8 cellular contexts compared by ENCODE assay signal in the genomic region with DNA sequence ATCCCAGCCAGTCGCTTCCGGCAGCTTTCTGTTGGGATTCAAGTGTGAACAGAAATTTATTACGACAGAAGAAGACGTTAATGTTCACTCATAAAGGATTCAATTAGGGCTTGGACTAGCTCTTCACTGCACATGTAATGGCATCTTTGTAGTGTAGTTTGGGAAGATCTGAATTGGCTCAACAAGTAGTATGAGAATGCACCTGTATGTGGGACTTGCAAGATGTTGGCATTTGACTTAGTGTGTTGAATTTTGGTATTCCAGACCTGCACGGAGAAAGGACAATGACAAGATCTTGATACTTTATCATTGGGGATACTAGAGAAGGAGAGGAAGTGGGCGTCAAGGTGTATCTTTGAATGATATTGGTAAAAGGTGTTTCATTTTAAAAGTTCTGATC. TPM values are rescaled to one million over a fixed set of nuclear protein-coding genes. Genes with fewer than 3 reads are reported as not detected.
DNase-seq lines count a peak whose midpoint lies in the region; ATAC-seq and TF ChIP-seq lines count a peak whose summit lies in the region.

No MANE protein-coding gene starts in this region.

- DNase-seq in GM06990 (ENCODE audit: extremely low read depth, insufficient read length) (no peak), SJSA1 (ENCODE audit: low read depth in 1 of 2, low spot score in 2 of 2) (no peak), fibroblast of lung (ENCODE audit: low read depth in 2 of 2) (no peak), psoas muscle (no peak), globus pallidus (ENCODE audit: low spot score) (no peak), dermis blood vessel endothelial cell (no peak), A172 (ENCODE audit: low spot score) (no peak), GM10248 (ENCODE audit: extremely low spot score) (no peak)

- H3K27me3 ChIP-seq in GM06990 (replicated peaks; ENCODE audit: control insufficient read depth, insufficient read depth, low read length) (no peaks in the 10 kb centered on the region), SJSA1 (replicated peaks) (peaks cover 3% of the 10 kb centered on the region; the same call in 1 of the 2 replicates), fibroblast of lung (ENCODE audit: control insufficient read depth, insufficient read depth, low read length) (no peaks in the 10 kb centered on the region), psoas muscle (ENCODE audit: insufficient read depth in 3 of 3, low read length in 2 of 3) (no peaks in the 10 kb centered on the region)

- H3K4me3 ChIP-seq in GM06990 (replicated peaks; ENCODE audit: low read depth, low read length) (peak overlapping the region; percentile 79), SJSA1 (peak overlapping the region; percentile 88), fibroblast of lung (replicated peaks in 1 of 4; ENCODE audit: control extremely low read depth in 1 of 4, insufficient read depth in 1 of 4, low read depth in 3 of 4, low read length in 4 of 4) (peak overlapping the region; percentile 78 to 95 (median 88)), psoas muscle (peak overlapping the region; percentile 98)

- H3K9me3 ChIP-seq in SJSA1 (replicated peaks) (no peaks in the 10 kb centered on the region), fibroblast of lung (ENCODE audit: control insufficient read depth, insufficient read depth, low read depth, low read length) (no peaks in the 10 kb centered on the region), psoas muscle (no peaks in the 10 kb centered on the region)

- no peak for ATAC-seq in psoas muscle

- H3K9ac ChIP-seq in fibroblast of lung (ENCODE audit: insufficient read depth, low read length) = no peak overlapping the region

- H3K4me1 ChIP-seq in SJSA1 (replicated peaks) (peaks cover 10% of the 10 kb centered on the region), fibroblast of lung (ENCODE audit: control insufficient read depth, extremely low read depth, insufficient read depth, low read length) (no peaks in the 10 kb centered on the region), psoas muscle (peaks cover 16% of the 10 kb centered on the region)

- WGBS in psoas muscle, 3 donors = 14 to 17% (median 15%) methylated on average over 6 of the region's 6 CpGs

- CTCF ChIA-PET in GM10248 (lab: Yijun Ruan, JAX) = interaction anchor here (1.4 to 10.4 kb wide), 12 partner anchors 8 to 432 kb away, joined by 4 to 139 read pairs (median 8); a partner anchor contains a TSS

- peaks cover 2% of the 10 kb centered on the region for H4K20me1 ChIP-seq in fibroblast of lung (ENCODE audit: control insufficient read depth, extremely low read depth, insufficient read depth, low read length)

- H2AFZ ChIP-seq in fibroblast of lung (ENCODE audit: low read length) = no peak overlapping the region

- H3K79me2 ChIP-seq in fibroblast of lung (ENCODE audit: control insufficient read depth, insufficient read depth, low read length) = peaks cover 52% of the 10 kb centered on the region

- H3K27ac ChIP-seq in SJSA1 = peak overlapping the region; percentile 90; the same call in 1 of the 2 replicates
- H3K27ac ChIP-seq in fibroblast of lung (ENCODE audit: insufficient read depth, low read length) = peak overlapping the region; percentile 83
- peak overlapping the region; percentile 95 for H3K27ac ChIP-seq in psoas muscle

- peaks cover 5% of the 10 kb centered on the region for H3K36me3 ChIP-seq in GM06990 (ENCODE audit: control insufficient read depth, insufficient read depth, low read length)
- H3K36me3 ChIP-seq in SJSA1 = peaks cover 54% of the 10 kb centered on the region
- H3K36me3 ChIP-seq in fibroblast of lung (ENCODE audit: control insufficient read depth, insufficient read depth, low read length) = peaks cover 4% of the 10 kb centered on the region
- peaks cover 10 to 39% of the 10 kb centered on the region in 2 donors for H3K36me3 ChIP-seq in psoas muscle (ENCODE audit: insufficient read depth in 1 of 2, low read depth in 1 of 2)

- peak overlapping the region; percentile 88 for H3K4me2 ChIP-seq in fibroblast of lung (ENCODE audit: extremely low read depth, insufficient read depth, low read length)

- POLR2A ChIA-PET in GM10248 (lab: Yijun Ruan, JAX) = no interaction called here

- no peak for TF ChIP-seq CTCF in GM06990 (IDR thresholded peaks at IDR 0.05; ENCODE audit: insufficient read depth, low read length, poor library complexity, severe bottlenecking)
- TF ChIP-seq CTCF in fibroblast of lung (conservative IDR thresholded peaks at IDR 0.05 in 1 of 2, IDR thresholded peaks at IDR 0.05 in 1 of 2; ENCODE audit: low read depth in 1 of 2, low read length in 2 of 2) = no peak
- no peak for TF ChIP-seq CTCF in psoas muscle (IDR thresholded peaks at IDR 0.05)
- TF ChIP-seq CTCF in GM10248 (IDR thresholded peaks at IDR 0.05; ENCODE audit: control extremely low read depth, extremely low read depth, low read depth, missing control alignments) = no peak

- intact Hi-C loops in psoas muscle (cut with DNase I) = no loop called here

RNA-seq across cellular contexts. Expression of a gene that starts 1.2 kb away (rescaled TPM):
- 100 and 115 TPM in 2 replicates for total RNA-seq in SJSA1 (2014; rRNA removed; shearing (Covaris generic))
- total RNA-seq in fibroblast of lung = 60.4 and 74.1 TPM in 2 replicates
- polyA plus RNA-seq in fibroblast of lung = 77.9 and 101 TPM in 2 replicates
- polyA plus RNA-seq in fibroblast of lung (2012) = 89.4 and 111 TPM in 2 replicates
- 46.6 and 122 TPM in 2 replicates for polyA minus RNA-seq in fibroblast of lung (ENCODE audit: low replicate concordance)
- total RNA-seq in psoas muscle = 100 to 1,000 TPM; 118 to 280 (median 207) TPM
- polyA plus RNA-seq in psoas muscle = 100 to 1,000 TPM; 152 to 326 (median 198) TPM
- total RNA-seq in dermis blood vessel endothelial cell = 130 and 152 TPM in 2 replicates
- total RNA-seq in A172 (2014; rRNA removed; shearing (Covaris generic)) = 214 and 304 TPM in 2 replicates

RNA-seq across cellular contexts. Expression of a gene that starts 41.3 kb away (rescaled TPM):
- 2.5 and 2.9 TPM in 2 replicates for total RNA-seq in SJSA1 (2014; rRNA removed; shearing (Covaris generic))
- total RNA-seq in fibroblast of lung (0.33 and 0.51 TPM in 2 replicates), psoas muscle (1 to 10 TPM; 1.2 to 5.2 (median 2.5) TPM), dermis blood vessel endothelial cell (1.4 and 1.9 TPM in 2 replicates)
- polyA plus RNA-seq in fibroblast of lung (0.46 and 0.56 TPM in 2 replicates), psoas muscle (1 to 10 TPM in 2 of 3 donors, under 1 TPM in 1; 0.44 to 2.1 (median 1.1) TPM)
- 0.51 and 0.60 TPM in 2 replicates for polyA plus RNA-seq in fibroblast of lung (2012)
- 0.30 TPM in 1 of 2 replicates, not detected in the other for polyA minus RNA-seq in fibroblast of lung (ENCODE audit: low replicate concordance)
- total RNA-seq in A172 (2014; rRNA removed; shearing (Covaris generic)) = 5.0 and 6.3 TPM in 2 replicates
